ENCODE assay signal across 1 cellular context in the genomic region with DNA sequence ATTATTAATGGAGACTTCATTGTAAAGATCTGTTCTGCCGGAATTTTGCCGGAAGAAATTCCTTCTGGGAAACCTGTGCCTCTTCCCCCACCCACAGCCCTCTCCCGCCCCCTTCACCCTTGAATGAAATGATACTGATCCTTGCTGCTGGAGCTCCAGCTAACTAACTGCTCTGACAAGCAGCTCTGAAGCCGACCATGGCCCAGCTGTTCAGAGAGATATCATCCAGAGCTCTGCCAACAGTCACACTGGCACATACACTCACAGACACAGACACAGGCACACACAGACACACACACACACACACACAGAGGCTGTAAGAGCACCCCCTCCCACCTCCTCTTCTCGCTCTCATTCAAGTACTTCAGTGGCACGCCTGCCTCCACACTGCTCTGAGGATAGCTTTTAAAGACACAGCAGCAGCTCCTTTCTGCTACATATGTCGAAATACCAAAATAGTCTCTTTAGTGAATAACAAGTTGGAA.
TF ChIP-seq lines count a peak whose summit lies in the region.

No MANE protein-coding gene starts in this region.

TF ChIP-seq in HEK293, 187 proteins besides CTCF, POLR2A, EP300 and RAD21 (continued from another document):
- peak; percentile 13; the same call in 1 of the 2 replicates for TF ChIP-seq SP2 (tag by site-specific recombination; IDR thresholded peaks at IDR 0.05)
- TF ChIP-seq ZNF658 (tag by site-specific recombination; IDR thresholded peaks at IDR 0.05), result no peak
- 0 out of 2 replicates have a peak, but pooled peaks have one; percentile 14 for TF ChIP-seq ZIC2 (tag by site-specific recombination; IDR thresholded peaks at IDR 0.05)
- TF ChIP-seq SALL2 (tag by site-specific recombination; IDR thresholded peaks at IDR 0.05; ENCODE audit: borderline replicate concordance), result no peak
- no peak for TF ChIP-seq ZNF48 (tag by site-specific recombination; IDR thresholded peaks at IDR 0.05)
- TF ChIP-seq, protein P1, sequence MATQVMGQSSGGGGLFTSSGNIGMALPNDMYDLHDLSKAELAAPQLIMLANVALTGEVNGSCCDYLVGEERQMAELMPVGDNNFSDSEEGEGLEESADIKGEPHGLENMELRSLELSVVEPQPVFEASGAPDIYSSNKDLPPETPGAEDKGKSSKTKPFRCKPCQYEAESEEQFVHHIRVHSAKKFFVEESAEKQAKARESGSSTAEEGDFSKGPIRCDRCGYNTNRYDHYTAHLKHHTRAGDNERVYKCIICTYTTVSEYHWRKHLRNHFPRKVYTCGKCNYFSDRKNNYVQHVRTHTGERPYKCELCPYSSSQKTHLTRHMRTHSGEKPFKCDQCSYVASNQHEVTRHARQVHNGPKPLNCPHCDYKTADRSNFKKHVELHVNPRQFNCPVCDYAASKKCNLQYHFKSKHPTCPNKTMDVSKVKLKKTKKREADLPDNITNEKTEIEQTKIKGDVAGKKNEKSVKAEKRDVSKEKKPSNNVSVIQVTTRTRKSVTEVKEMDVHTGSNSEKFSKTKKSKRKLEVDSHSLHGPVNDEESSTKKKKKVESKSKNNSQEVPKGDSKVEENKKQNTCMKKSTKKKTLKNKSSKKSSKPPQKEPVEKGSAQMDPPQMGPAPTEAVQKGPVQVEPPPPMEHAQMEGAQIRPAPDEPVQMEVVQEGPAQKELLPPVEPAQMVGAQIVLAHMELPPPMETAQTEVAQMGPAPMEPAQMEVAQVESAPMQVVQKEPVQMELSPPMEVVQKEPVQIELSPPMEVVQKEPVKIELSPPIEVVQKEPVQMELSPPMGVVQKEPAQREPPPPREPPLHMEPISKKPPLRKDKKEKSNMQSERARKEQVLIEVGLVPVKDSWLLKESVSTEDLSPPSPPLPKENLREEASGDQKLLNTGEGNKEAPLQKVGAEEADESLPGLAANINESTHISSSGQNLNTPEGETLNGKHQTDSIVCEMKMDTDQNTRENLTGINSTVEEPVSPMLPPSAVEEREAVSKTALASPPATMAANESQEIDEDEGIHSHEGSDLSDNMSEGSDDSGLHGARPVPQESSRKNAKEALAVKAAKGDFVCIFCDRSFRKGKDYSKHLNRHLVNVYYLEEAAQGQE (tag by site-specific recombination; IDR thresholded peaks at IDR 0.05), result no peak
- no peak for TF ChIP-seq ZNF350 (tag by site-specific recombination; IDR thresholded peaks at IDR 0.05)
- no peak for TF ChIP-seq ZNF423 (tag by site-specific recombination; IDR thresholded peaks at IDR 0.05)
